8 cellular contexts compared by ENCODE assay signal in the genomic region with DNA sequence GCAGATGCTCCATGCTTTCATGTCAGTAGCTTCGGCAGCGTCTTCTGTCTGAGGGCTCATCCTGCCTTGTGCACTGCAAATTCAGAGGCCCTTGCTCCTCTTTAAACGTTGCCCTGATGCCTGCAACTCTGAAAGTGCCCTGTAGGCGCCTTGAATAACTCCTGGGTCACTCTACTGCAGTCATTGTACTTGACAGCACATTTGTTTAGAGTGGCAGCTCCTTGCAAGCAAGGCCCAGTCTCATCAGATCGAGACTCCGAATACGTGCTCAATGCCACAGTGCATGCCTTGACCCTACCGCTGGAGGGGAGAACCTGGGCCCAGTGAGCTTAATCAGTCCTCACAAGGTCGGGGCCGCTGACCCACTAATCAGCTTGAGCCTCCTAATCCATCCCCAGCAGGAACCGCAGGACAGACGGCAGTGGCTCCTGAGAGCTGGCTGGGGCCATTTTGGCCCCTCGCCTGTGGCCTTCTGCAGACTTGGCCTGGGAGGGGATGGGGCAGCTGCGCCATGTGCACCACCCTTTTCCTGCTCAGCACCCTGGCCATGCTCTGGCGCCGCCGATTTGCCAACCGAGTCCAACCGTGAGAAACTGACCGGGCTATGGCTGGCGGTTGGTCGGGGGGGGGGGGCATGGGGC. TPM values are rescaled to one million over a fixed set of nuclear protein-coding genes. Genes with fewer than 3 reads are reported as not detected.
DNase-seq lines count a peak whose midpoint lies in the region; ATAC-seq, FAIRE-seq and TF ChIP-seq lines count a peak whose summit lies in the region.

TSS of gene PRCD (plus strand) at position 414 of the 641 bp plus-strand sequence. CDS start at position 512, 98 bp downstream.

- no peaks in the 10 kb centered on the region for H3K36me3 ChIP-seq in mucosa of rectum (ENCODE audit: control insufficient read depth in 2 of 2, insufficient read depth in 2 of 2, low read length in 2 of 2)

- peak within 1 kb of the TSS; percentile 63 to 66 for H3K9ac ChIP-seq in mucosa of rectum (ENCODE audit: low read depth in 1 of 2, low read length in 2 of 2)

- H3K27me3 ChIP-seq in mucosa of rectum (ENCODE audit: control insufficient read depth in 2 of 2, insufficient read depth in 2 of 2, low read length in 2 of 2), result peaks cover 23 to 31% of the 10 kb centered on the region in 2 donors

- peaks cover 4% of the 10 kb centered on the region for H3K4me1 Mint-ChIP-seq in activated naive CD4-positive, alpha-beta T cell treated with anti-CD3 and anti-CD28 coated beads, Interleukin-2, amount 50 U/mL, for 24 hours

- H3K9me3 ChIP-seq in mucosa of rectum (ENCODE audit: control insufficient read depth in 2 of 2, low read length in 2 of 2), result no peaks in the 10 kb centered on the region

- H3K36me3 Mint-ChIP-seq in activated naive CD4-positive, alpha-beta T cell treated with anti-CD3 and anti-CD28 coated beads, Interleukin-2, amount 50 U/mL, for 24 hours, result no peaks in the 10 kb centered on the region
- H3K36me3 Mint-ChIP-seq in activated naive CD4-positive, alpha-beta T cell treated with anti-CD3 and anti-CD28 coated beads, Interleukin-2, amount 50 U/mL, for 72 hours, result no peaks in the 10 kb centered on the region

- FAIRE-seq in urothelium cell line (lab: Jason Lieb, UNC), result peak; percentile 77

- H3K27ac Mint-ChIP-seq in activated naive CD4-positive, alpha-beta T cell treated with anti-CD3 and anti-CD28 coated beads, Interleukin-2, amount 50 U/mL, for 24 hours, result peak within 1 kb of the TSS; percentile 20
- H3K27ac Mint-ChIP-seq in activated naive CD4-positive, alpha-beta T cell treated with anti-CD3 and anti-CD28 coated beads, Interleukin-2, amount 50 U/mL, for 72 hours, result no peak within 1 kb of the TSS

- peaks cover 12 to 13% of the 10 kb centered on the region in 2 donors for H3K4me1 ChIP-seq in mucosa of rectum (ENCODE audit: control insufficient read depth in 2 of 2, insufficient read depth in 2 of 2, low read length in 2 of 2)

- H3K27ac ChIP-seq in coronary artery (peak within 1 kb of the TSS; percentile 45 to 87), mucosa of rectum (ENCODE audit: low read depth in 2 of 2, low read length in 2 of 2) (peak within 1 kb of the TSS in 1 of 2 donors; percentile 63)

- H3K4me3 Mint-ChIP-seq in activated naive CD4-positive, alpha-beta T cell treated with anti-CD3 and anti-CD28 coated beads, Interleukin-2, amount 50 U/mL, for 24 hours, result peak within 1 kb of the TSS; percentile 39

- ATAC-seq in activated naive CD4-positive, alpha-beta T cell treated with anti-CD3 and anti-CD28 coated beads, Interleukin-2, amount 50 U/mL, for 72 hours, result no peak
- no peak for ATAC-seq in GM18867 (IDR thresholded peaks at IDR 0.05; ENCODE audit: unreplicated experiment)

- H3K27me3 Mint-ChIP-seq in activated naive CD4-positive, alpha-beta T cell treated with anti-CD3 and anti-CD28 coated beads, Interleukin-2, amount 50 U/mL, for 24 hours, result peaks cover 19% of the 10 kb centered on the region

- no peak for TF ChIP-seq CTCF in coronary artery (IDR thresholded peaks at IDR 0.05)

- H3K9me3 Mint-ChIP-seq in activated naive CD4-positive, alpha-beta T cell treated with anti-CD3 and anti-CD28 coated beads, Interleukin-2, amount 50 U/mL, for 24 hours, result no peaks in the 10 kb centered on the region
- no peaks in the 10 kb centered on the region for H3K9me3 Mint-ChIP-seq in activated naive CD4-positive, alpha-beta T cell treated with anti-CD3 and anti-CD28 coated beads, Interleukin-2, amount 50 U/mL, for 72 hours

- H3K4me3 ChIP-seq in coronary artery (peak within 1 kb of the TSS; percentile 71), mucosa of rectum (ENCODE audit: low read length in 2 of 2) (peak within 1 kb of the TSS; percentile 55 to 74)

- no peak for DNase-seq in activated naive CD4-positive, alpha-beta T cell treated with anti-CD3 and anti-CD28 coated beads, Interleukin-2, amount 50 U/mL, for 72 hours (ENCODE audit: low spot score in 2 of 2)
- DNase-seq in coronary artery (ENCODE audit: low spot score) (peak; percentile 69), urothelium cell line (ENCODE audit: low spot score) (no peak), NCI-H446 treated with DMSO at 0.1 percent for 48 hours (lab: John Stamatoyannopoulos, UW) (no peak), dermis blood vessel endothelial cell (no peak)

RNA-seq across cellular contexts. Expression of gene PRCD, which starts in this region (rescaled TPM):
- not detected for total RNA-seq in activated naive CD4-positive, alpha-beta T cell treated with anti-CD3 and anti-CD28 coated beads, Interleukin-2, amount 50 U/mL, for 72 hours
- total RNA-seq in dermis blood vessel endothelial cell, result 0.19 and 0.68 TPM in 2 replicates
